14 cellular contexts compared by ENCODE assay signal in genomic region chr9:10479172-10479571, GRCh38.
DNase-seq lines count a peak whose midpoint lies in the region; ATAC-seq and TF ChIP-seq lines count a peak whose summit lies in the region.
"Had no signal": no experiment of that assay in that cellular context is flagged by ENCODE, and none has a peak within 500 bp of the region (broad histone marks: within the 10 kb centered on the region; RNA-seq: fewer than 3 reads in every experiment).

No MANE protein-coding gene starts in this region.

- H4K20me1 ChIP-seq in Loucy (ENCODE audit: insufficient read depth, low read length, poor library complexity, severe bottlenecking): no peaks in the 10 kb centered on the region

- no peaks in the 10 kb centered on the region for H3K9me2 ChIP-seq in Loucy (replicated peaks; ENCODE audit: low read depth, low read length)

- H3K4me3 ChIP-seq in GM12865 (ENCODE audit: low read depth, low read length) (no peak overlapping the region), Loucy (ENCODE audit: low read length, poor library complexity, severe bottlenecking) (no peak overlapping the region), aorta (ENCODE audit: low read length in 2 of 2) (no peak overlapping the region)
- H3K4me3 ChIP-seq: vagina had no signal

- no peak overlapping the region for H3K9ac ChIP-seq in Loucy (ENCODE audit: low read depth, low read length, poor library complexity, severe bottlenecking)

- ATAC-seq in aorta (ENCODE audit: low FRiP score): no peak

- H3F3A ChIP-seq in Loucy (ENCODE audit: low read depth): no peaks in the 10 kb centered on the region

- H3K36me3 ChIP-seq in Loucy (ENCODE audit: insufficient read depth, low read length) (no peaks in the 10 kb centered on the region), aorta (ENCODE audit: control insufficient read depth in 1 of 2, insufficient read depth in 2 of 2, low read length in 1 of 2) (no peaks in the 10 kb centered on the region)
- H3K36me3 ChIP-seq: vagina had no signal

- no peaks in the 10 kb centered on the region for H3K27me3 ChIP-seq in Loucy (ENCODE audit: insufficient read depth, low read length, poor library complexity, severe bottlenecking)
- no peaks in the 10 kb centered on the region for H3K27me3 ChIP-seq in aorta (ENCODE audit: control insufficient read depth in 1 of 2, insufficient read depth in 2 of 2, low read length in 1 of 2)
- H3K27me3 ChIP-seq: vagina had no signal

- intact Hi-C loops in aorta (cut with DNase I): no loop called here

- H3K9me3 ChIP-seq in Loucy (ENCODE audit: insufficient read depth, low read depth, low read length) (no peaks in the 10 kb centered on the region), aorta (ENCODE audit: control insufficient read depth, low read length) (no peaks in the 10 kb centered on the region)
- H3K9me3 ChIP-seq: vagina had no signal

- H2AFZ ChIP-seq in Loucy (ENCODE audit: low read length): no peak overlapping the region

- no peak overlapping the region for H3K4me2 ChIP-seq in Loucy (ENCODE audit: low read depth, low read length, poor library complexity, severe bottlenecking)

- H3K4me1 ChIP-seq in Loucy (ENCODE audit: insufficient read depth, low read length, poor library complexity, severe bottlenecking): no peaks in the 10 kb centered on the region
- H3K4me1 ChIP-seq in aorta (ENCODE audit: control insufficient read depth in 1 of 2, insufficient read depth in 2 of 2, low read length in 2 of 2): no peaks in the 10 kb centered on the region
- H3K4me1 ChIP-seq: vagina had no signal

- H3K79me2 ChIP-seq in Loucy (ENCODE audit: insufficient read depth, low read length): no peaks in the 10 kb centered on the region

- DNase-seq in GM12865 (ENCODE audit: low read depth) (no peak), astrocyte of the hippocampus (ENCODE audit: low read depth, low spot score) (peak; percentile 0), left kidney (ENCODE audit: low read depth, low spot score) (peak; percentile 12), ureter (ENCODE audit: low spot score) (no peak), aorta (no peak), NCI-H2107 treated with DMSO at 0.1 percent for 48 hours (lab: John Stamatoyannopoulos, UW; ENCODE audit: unreplicated experiment) (no peak)
- no peak for DNase-seq in activated naive CD4-positive, alpha-beta T cell (lab: John Stamatoyannopoulos, UW)
- DNase-seq: activated gamma-delta T cell treated with Interleukin-2 at 50 U/mL for 16 hours; effector CD4-positive, alpha-beta T cell; EL; kidney; NCI-H774 had no signal

- TF ChIP-seq CTCF in GM12865 (IDR thresholded peaks at IDR 0.05; ENCODE audit: insufficient read depth, low read depth, low read length, missing control alignments) (peak; percentile 18), Loucy (conservative IDR thresholded peaks at IDR 0.05; ENCODE audit: low read length) (peak; percentile 55)

- WGBS in aorta, 2 donors: 41 to 51% methylated on average over 3 of the region's 3 CpGs

- H3K27ac ChIP-seq in aorta (ENCODE audit: low read depth in 1 of 2, low read length in 2 of 2): no peak overlapping the region
- H3K27ac ChIP-seq: vagina had no signal

Comparison
In these comparisons a context has a peak if more than half of its experiments do, and no peak if none do; other contexts are left out.
1. DNase-seq: peak in astrocyte of the hippocampus (single experiment) and left kidney (single experiment); none in GM12865 (single experiment), ureter (single experiment), aorta (0 of 2), activated naive CD4-positive, alpha-beta T cell (0 of 4) and NCI-H2107 treated with DMSO at 0.1 percent for 48 hours (single experiment).